Comparison of ENCODE assay signal across 8 cellular contexts in the genomic region with DNA sequence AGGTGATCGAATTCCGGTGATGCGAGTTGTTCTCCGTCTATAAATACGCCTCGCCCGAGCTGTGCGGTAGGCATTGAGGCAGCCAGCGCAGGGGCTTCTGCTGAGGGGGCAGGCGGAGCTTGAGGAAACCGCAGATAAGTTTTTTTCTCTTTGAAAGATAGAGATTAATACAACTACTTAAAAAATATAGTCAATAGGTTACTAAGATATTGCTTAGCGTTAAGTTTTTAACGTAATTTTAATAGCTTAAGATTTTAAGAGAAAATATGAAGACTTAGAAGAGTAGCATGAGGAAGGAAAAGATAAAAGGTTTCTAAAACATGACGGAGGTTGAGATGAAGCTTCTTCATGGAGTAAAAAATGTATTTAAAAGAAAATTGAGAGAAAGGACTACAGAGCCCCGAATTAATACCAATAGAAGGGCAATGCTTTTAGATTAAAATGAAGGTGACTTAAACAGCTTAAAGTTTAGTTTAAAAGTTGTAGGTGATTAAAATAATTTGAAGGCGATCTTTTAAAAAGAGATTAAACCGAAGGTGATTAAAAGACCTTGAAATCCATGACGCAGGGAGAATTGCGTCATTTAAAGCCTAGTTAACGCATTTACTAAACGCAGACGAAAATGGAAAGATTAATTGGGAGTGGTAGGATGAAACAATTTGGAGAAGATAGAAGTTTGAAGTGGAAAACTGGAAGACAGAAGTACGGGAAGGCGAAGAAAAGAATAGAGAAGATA. TPM values are rescaled to one million over a fixed set of nuclear protein-coding genes. Genes with fewer than 3 reads are reported as not detected.
DNase-seq lines count a peak whose midpoint lies in the region; ATAC-seq and TF ChIP-seq lines count a peak whose summit lies in the region.

A gene (plus strand): TSS at position 69 of the 736 bp plus-strand sequence.

- H3K27ac Mint-ChIP-seq in activated naive CD8-positive, alpha-beta T cell treated with anti-CD3 and anti-CD28 coated beads, Interleukin-2, amount 10 ng/mL, durations not matched to agents 7 days and 5 days = no peak within 1 kb of the TSS

- peaks cover 23% of the 10 kb centered on the region for H3K4me1 Mint-ChIP-seq in activated naive CD8-positive, alpha-beta T cell treated with anti-CD3 and anti-CD28 coated beads, Interleukin-2, amount 10 ng/mL, durations not matched to agents 7 days and 5 days

- DNase-seq in AG08396 (ENCODE audit: low spot score) (peak; percentile 58), NCI-H1417 (lab: John Stamatoyannopoulos, UW) (peak; percentile 93 to 98 (median 94)), Right ventricle myocardium inferior (ENCODE audit: missing footprints) (peak; percentile 96), pons (ENCODE audit: low spot score) (peak; percentile 96), tibial artery (peak; percentile 92 to 95)
- DNase-seq in activated naive CD8-positive, alpha-beta T cell treated with anti-CD3 and anti-CD28 coated beads, Interleukin-2, amount 10 ng/mL, durations not matched to agents 7 days and 5 days = peak; percentile 98

- H3K27me3 Mint-ChIP-seq in activated naive CD8-positive, alpha-beta T cell treated with anti-CD3 and anti-CD28 coated beads, Interleukin-2, amount 10 ng/mL, durations not matched to agents 7 days and 5 days = no peaks in the 10 kb centered on the region

- peak within 1 kb of the TSS; percentile 98 for H3K27ac ChIP-seq in SU-DHL-6 (ENCODE audit: low read depth, low read length)
- peak within 1 kb of the TSS; percentile 99 for H3K27ac ChIP-seq in tibial artery

- H3K4me1 ChIP-seq in tibial artery = peaks cover 8 to 35% (median 23%) of the 10 kb centered on the region in 4 donors

- H4K20me1 ChIP-seq in SU-DHL-6 (ENCODE audit: low read depth, low read length) = peaks cover 41% of the 10 kb centered on the region

- peak within 1 kb of the TSS; percentile 89 for H3K9ac ChIP-seq in SU-DHL-6 (ENCODE audit: low read length)

- peaks cover 74% of the 10 kb centered on the region for H3F3A ChIP-seq in SU-DHL-6 (ENCODE audit: insufficient read depth)

- no peak within 1 kb of the TSS for H3K4me3 Mint-ChIP-seq in activated naive CD8-positive, alpha-beta T cell treated with anti-CD3 and anti-CD28 coated beads, Interleukin-2, amount 10 ng/mL, durations not matched to agents 7 days and 5 days

- peaks cover 7% of the 10 kb centered on the region for H3K36me3 Mint-ChIP-seq in activated naive CD8-positive, alpha-beta T cell treated with anti-CD3 and anti-CD28 coated beads, Interleukin-2, amount 10 ng/mL, durations not matched to agents 7 days and 5 days

- H3K36me3 ChIP-seq in SU-DHL-6 (ENCODE audit: low read length) (peaks cover 52% of the 10 kb centered on the region), tibial artery (peaks cover 34 to 40% (median 40%) of the 10 kb centered on the region in 3 donors)

- H3K9me3 Mint-ChIP-seq in activated naive CD8-positive, alpha-beta T cell treated with anti-CD3 and anti-CD28 coated beads, Interleukin-2, amount 10 ng/mL, durations not matched to agents 7 days and 5 days = no peaks in the 10 kb centered on the region

- H3K79me2 ChIP-seq in SU-DHL-6 (ENCODE audit: insufficient read depth, low read length) = peaks cover 53% of the 10 kb centered on the region

- TF ChIP-seq CTCF in SU-DHL-6 (IDR thresholded peaks at IDR 0.05; ENCODE audit: insufficient read depth, low read length, poor library complexity, severe bottlenecking) (no peak), tibial artery (IDR thresholded peaks at IDR 0.05) (peak in 1 of 2 experiments; percentile 27)

- peak within 1 kb of the TSS; percentile 86 for H3K4me2 ChIP-seq in SU-DHL-6 (ENCODE audit: low read depth, low read length, poor library complexity, severe bottlenecking)

- intact Hi-C loops in Right ventricle myocardium inferior (cut with DNase I) = no loop called here
- intact Hi-C loops in tibial artery (cut with DNase I; ENCODE audit: low total_unique reads) = no loop called here

- POLR2A ChIA-PET in activated naive CD8-positive, alpha-beta T cell treated with anti-CD3 and anti-CD28 coated beads, Interleukin-2, amount 10 ng/mL, durations not matched to agents 7 days and 5 days (lab: Charles Lee) = interaction anchor here (0.7 to 28.7 kb wide), 29 partner anchors 9 to 735 kb away, joined by 3 to 2884 read pairs (median 5); a partner anchor contains a TSS

- H3K9me3 ChIP-seq in SU-DHL-6 (ENCODE audit: insufficient read depth, low read length) = no peaks in the 10 kb centered on the region
- H3K9me3 ChIP-seq in tibial artery = no peaks in the 10 kb centered on the region

- no peaks in the 10 kb centered on the region for H3K27me3 ChIP-seq in SU-DHL-6 (ENCODE audit: low read length)
- H3K27me3 ChIP-seq in tibial artery = no peaks in the 10 kb centered on the region

- ATAC-seq in GM21381 (IDR thresholded peaks at IDR 0.05; ENCODE audit: unreplicated experiment) (peak; percentile 43), Right ventricle myocardium inferior (peak; percentile 25)
- ATAC-seq in activated naive CD8-positive, alpha-beta T cell treated with anti-CD3 and anti-CD28 coated beads, Interleukin-2, amount 10 ng/mL, durations not matched to agents 7 days and 5 days (ENCODE audit: low read depth) = peak; percentile 14

- peak within 1 kb of the TSS; percentile 45 for H2AFZ ChIP-seq in SU-DHL-6 (ENCODE audit: low read depth, low read length, severe bottlenecking)

- H3K9me2 ChIP-seq in SU-DHL-6 (replicated peaks; ENCODE audit: insufficient read depth, low read length) = no peaks in the 10 kb centered on the region

- H3K4me3 ChIP-seq in SU-DHL-6 (ENCODE audit: insufficient read depth, low read length, poor library complexity, severe bottlenecking) (peak within 1 kb of the TSS; percentile 77), tibial artery (peak within 1 kb of the TSS; percentile 74 to 86)

RNA-seq across cellular contexts. Expression of the gene that starts here (rescaled TPM):
- over 10,000 TPM; 13,719 to 14,448 TPM for total RNA-seq in activated naive CD8-positive, alpha-beta T cell treated with anti-CD3 and anti-CD28 coated beads, Interleukin-2, amount 10 ng/mL, durations not matched to agents 7 days and 5 days
- total RNA-seq in Right ventricle myocardium inferior = 5,781 TPM

Comparison
In these comparisons a context has a peak if more than half of its experiments do, and no peak if none do; other contexts are left out.
1. Peak in every context shown above with its lines: DNase-seq, ATAC-seq, H3K4me3 ChIP-seq and H3K27ac ChIP-seq.